ENCODE assay signal across 1 cellular context in the genomic region with DNA sequence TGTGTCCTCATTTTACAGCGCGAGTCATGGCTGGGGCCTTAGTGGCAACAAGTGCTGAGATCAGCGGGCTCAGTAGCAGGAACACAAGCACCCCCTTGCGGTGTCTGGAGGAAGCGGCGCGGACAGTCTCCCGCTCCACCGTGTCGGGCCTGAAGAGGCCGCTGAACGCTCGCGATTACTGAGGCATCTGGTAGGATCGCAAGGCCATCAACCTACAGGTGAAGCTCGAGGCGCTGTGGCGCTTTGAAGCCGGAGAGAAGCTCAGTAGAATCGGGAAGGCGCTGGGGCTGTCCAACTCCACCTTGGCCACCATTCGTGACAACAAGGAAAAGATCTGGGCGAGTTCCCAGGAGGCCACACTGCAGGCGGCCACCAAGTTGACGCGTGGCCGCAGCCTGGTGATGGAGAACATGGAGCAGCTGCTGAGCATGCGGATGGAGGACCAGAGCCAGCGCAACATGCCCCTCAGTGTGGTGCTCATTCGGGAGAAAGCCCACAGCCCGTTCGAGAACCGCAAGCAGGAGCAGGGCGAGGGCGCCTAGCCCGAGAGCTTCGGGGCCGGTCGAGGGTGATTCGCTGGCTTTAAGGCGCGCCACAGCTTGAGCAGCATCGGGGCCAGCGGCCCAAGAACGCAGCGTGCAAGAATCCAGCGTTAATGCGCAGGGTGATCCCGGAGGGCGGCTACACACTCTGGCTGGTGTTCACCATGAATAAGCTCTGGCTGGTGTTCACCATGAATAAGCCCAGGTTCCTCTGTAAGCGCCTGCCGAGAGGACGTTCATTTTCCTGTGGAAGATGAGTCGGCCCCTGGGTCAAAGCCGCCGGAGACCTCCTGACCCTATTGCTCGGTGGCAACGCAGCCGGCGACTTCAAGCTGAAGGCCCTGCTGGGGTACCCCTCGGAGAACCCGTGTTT.
TF ChIP-seq lines count a peak whose summit lies in the region.

No MANE protein-coding gene starts in this region.

TF ChIP-seq in K562, 482 proteins besides CTCF, POLR2A, EP300 and RAD21 (continued from another document):
- TF ChIP-seq, protein P1, sequence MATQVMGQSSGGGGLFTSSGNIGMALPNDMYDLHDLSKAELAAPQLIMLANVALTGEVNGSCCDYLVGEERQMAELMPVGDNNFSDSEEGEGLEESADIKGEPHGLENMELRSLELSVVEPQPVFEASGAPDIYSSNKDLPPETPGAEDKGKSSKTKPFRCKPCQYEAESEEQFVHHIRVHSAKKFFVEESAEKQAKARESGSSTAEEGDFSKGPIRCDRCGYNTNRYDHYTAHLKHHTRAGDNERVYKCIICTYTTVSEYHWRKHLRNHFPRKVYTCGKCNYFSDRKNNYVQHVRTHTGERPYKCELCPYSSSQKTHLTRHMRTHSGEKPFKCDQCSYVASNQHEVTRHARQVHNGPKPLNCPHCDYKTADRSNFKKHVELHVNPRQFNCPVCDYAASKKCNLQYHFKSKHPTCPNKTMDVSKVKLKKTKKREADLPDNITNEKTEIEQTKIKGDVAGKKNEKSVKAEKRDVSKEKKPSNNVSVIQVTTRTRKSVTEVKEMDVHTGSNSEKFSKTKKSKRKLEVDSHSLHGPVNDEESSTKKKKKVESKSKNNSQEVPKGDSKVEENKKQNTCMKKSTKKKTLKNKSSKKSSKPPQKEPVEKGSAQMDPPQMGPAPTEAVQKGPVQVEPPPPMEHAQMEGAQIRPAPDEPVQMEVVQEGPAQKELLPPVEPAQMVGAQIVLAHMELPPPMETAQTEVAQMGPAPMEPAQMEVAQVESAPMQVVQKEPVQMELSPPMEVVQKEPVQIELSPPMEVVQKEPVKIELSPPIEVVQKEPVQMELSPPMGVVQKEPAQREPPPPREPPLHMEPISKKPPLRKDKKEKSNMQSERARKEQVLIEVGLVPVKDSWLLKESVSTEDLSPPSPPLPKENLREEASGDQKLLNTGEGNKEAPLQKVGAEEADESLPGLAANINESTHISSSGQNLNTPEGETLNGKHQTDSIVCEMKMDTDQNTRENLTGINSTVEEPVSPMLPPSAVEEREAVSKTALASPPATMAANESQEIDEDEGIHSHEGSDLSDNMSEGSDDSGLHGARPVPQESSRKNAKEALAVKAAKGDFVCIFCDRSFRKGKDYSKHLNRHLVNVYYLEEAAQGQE (CRISPR knock-in tag; IDR thresholded peaks at IDR 0.05; ENCODE audit: low read depth), result no peak
- no peak for TF ChIP-seq TAF9B (IDR thresholded peaks at IDR 0.05; ENCODE audit: partially characterized antibody)
- TF ChIP-seq, protein P2, sequence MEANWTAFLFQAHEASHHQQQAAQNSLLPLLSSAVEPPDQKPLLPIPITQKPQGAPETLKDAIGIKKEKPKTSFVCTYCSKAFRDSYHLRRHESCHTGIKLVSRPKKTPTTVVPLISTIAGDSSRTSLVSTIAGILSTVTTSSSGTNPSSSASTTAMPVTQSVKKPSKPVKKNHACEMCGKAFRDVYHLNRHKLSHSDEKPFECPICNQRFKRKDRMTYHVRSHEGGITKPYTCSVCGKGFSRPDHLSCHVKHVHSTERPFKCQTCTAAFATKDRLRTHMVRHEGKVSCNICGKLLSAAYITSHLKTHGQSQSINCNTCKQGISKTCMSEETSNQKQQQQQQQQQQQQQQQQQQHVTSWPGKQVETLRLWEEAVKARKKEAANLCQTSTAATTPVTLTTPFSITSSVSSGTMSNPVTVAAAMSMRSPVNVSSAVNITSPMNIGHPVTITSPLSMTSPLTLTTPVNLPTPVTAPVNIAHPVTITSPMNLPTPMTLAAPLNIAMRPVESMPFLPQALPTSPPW (CRISPR knock-in tag; IDR thresholded peaks at IDR 0.05), result no peak; the same call in 1 of the 2 replicates
- TF ChIP-seq, protein P3, sequence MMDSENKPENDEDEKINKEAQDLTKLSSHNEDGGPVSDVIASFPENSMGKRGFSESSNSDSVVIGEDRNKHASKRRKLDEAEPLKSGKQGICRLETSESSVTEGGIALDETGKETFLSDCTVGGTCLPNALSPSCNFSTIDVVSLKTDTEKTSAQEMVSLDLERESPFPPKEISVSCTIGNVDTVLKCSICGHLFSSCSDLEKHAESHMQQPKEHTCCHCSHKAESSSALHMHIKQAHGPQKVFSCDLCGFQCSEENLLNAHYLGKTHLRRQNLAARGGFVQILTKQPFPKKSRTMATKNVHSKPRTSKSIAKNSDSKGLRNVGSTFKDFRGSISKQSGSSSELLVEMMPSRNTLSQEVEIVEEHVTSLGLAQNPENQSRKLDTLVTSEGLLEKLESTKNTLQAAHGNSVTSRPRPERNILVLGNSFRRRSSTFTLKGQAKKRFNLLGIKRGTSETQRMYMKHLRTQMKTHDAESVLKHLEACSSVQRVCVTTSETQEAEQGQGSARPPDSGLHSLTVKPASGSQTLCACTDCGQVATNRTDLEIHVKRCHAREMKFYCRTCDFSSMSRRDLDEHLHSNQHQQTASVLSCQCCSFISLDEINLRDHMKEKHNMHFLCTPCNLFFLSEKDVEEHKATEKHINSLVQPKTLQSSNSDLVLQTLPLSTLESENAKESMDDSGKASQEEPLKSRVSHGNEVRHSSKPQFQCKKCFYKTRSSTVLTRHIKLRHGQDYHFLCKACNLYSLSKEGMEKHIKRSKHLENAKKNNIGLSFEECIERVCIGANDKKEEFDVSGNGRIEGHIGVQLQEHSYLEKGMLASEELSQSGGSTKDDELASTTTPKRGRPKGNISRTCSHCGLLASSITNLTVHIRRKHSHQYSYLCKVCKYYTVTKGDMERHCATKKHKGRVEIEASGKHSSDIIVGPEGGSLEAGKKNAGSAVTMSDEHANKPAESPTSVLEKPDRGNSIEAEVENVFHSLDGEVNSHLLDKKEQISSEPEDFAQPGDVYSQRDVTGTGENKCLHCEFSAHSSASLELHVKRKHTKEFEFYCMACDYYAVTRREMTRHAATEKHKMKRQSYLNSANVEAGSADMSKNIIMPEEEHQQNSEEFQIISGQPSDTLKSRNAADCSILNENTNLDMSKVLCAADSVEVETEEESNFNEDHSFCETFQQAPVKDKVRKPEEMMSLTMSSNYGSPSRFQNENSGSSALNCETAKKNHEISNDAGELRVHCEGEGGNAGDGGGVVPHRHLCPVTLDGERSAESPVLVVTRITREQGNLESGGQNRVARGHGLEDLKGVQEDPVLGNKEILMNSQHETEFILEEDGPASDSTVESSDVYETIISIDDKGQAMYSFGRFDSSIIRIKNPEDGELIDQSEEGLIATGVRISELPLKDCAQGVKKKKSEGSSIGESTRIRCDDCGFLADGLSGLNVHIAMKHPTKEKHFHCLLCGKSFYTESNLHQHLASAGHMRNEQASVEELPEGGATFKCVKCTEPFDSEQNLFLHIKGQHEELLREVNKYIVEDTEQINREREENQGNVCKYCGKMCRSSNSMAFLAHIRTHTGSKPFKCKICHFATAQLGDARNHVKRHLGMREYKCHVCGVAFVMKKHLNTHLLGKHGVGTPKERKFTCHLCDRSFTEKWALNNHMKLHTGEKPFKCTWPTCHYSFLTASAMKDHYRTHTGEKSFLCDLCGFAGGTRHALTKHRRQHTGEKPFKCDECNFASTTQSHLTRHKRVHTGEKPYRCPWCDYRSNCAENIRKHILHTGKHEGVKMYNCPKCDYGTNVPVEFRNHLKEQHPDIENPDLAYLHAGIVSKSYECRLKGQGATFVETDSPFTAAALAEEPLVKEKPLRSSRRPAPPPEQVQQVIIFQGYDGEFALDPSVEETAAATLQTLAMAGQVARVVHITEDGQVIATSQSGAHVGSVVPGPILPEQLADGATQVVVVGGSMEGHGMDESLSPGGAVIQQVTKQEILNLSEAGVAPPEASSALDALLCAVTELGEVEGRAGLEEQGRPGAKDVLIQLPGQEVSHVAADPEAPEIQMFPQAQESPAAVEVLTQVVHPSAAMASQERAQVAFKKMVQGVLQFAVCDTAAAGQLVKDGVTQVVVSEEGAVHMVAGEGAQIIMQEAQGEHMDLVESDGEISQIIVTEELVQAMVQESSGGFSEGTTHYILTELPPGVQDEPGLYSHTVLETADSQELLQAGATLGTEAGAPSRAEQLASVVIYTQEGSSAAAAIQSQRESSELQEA (IDR thresholded peaks at IDR 0.05; ENCODE audit: low read depth), result no peak
- no peak for TF ChIP-seq MBD2 (IDR thresholded peaks at IDR 0.05; ENCODE audit: borderline replicate concordance, low read depth)
- peak; percentile 92 for TF ChIP-seq MAFK (IDR thresholded peaks at IDR 0.05; ENCODE audit: low read length)
- peak; percentile 74 for TF ChIP-seq MAFF (IDR thresholded peaks at IDR 0.05; ENCODE audit: low read length)
- 0 out of 2 replicates have a peak, but pooled peaks have one; percentile 10 for TF ChIP-seq ZNF324 (CRISPR knock-in tag; IDR thresholded peaks at IDR 0.05)
- TF ChIP-seq NCOA1 (IDR thresholded peaks at IDR 0.05; ENCODE audit: low read depth), result no peak
- no peak for TF ChIP-seq SETDB1 (IDR thresholded peaks at IDR 0.05; ENCODE audit: low read length)
- no peak for TF ChIP-seq IRF2 (CRISPR knock-in tag; IDR thresholded peaks at IDR 0.05)
- TF ChIP-seq HOXB6 (CRISPR knock-in tag; IDR thresholded peaks at IDR 0.05; ENCODE audit: borderline replicate concordance), result no peak
- TF ChIP-seq DDX20 (tag; IDR thresholded peaks at IDR 0.05; ENCODE audit: low read depth), result no peak
- TF ChIP-seq, protein P4, sequence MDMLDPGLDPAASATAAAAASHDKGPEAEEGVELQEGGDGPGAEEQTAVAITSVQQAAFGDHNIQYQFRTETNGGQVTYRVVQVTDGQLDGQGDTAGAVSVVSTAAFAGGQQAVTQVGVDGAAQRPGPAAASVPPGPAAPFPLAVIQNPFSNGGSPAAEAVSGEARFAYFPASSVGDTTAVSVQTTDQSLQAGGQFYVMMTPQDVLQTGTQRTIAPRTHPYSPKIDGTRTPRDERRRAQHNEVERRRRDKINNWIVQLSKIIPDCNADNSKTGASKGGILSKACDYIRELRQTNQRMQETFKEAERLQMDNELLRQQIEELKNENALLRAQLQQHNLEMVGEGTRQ (CRISPR knock-in tag; IDR thresholded peaks at IDR 0.05), result no peak
- no peak for TF ChIP-seq KDM1A (IDR thresholded peaks at IDR 0.05)
- peak; percentile 91 for TF ChIP-seq RBM39 (optimal IDR thresholded peaks at IDR 0.05; ENCODE audit: low read depth, low read length)
- peak; percentile 86 for TF ChIP-seq SMAD4 (CRISPR knock-in tag; conservative IDR thresholded peaks at IDR 0.05)
- TF ChIP-seq, protein P5, sequence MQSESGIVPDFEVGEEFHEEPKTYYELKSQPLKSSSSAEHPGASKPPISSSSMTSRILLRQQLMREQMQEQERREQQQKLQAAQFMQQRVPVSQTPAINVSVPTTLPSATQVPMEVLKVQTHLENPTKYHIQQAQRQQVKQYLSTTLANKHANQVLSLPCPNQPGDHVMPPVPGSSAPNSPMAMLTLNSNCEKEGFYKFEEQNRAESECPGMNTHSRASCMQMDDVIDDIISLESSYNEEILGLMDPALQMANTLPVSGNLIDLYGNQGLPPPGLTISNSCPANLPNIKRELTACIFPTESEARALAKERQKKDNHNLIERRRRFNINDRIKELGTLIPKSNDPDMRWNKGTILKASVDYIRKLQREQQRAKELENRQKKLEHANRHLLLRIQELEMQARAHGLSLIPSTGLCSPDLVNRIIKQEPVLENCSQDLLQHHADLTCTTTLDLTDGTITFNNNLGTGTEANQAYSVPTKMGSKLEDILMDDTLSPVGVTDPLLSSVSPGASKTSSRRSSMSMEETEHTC (IDR thresholded peaks at IDR 0.05), result 0 out of 2 replicates have a peak, but pooled peaks have one; percentile 8
- TF ChIP-seq BHLHE40 (IDR thresholded peaks at IDR 0.05; ENCODE audit: low read length), result peak; percentile 55
- TF ChIP-seq, protein P6, sequence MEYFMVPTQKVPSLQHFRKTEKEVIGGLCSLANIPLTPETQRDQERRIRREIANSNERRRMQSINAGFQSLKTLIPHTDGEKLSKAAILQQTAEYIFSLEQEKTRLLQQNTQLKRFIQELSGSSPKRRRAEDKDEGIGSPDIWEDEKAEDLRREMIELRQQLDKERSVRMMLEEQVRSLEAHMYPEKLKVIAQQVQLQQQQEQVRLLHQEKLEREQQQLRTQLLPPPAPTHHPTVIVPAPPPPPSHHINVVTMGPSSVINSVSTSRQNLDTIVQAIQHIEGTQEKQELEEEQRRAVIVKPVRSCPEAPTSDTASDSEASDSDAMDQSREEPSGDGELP (CRISPR knock-in tag; IDR thresholded peaks at IDR 0.05; ENCODE audit: borderline replicate concordance), result peak; percentile 93; the same call in 1 of the 2 replicates
- TF ChIP-seq GATAD2B (IDR thresholded peaks at IDR 0.05; ENCODE audit: borderline replicate concordance), result no peak
- TF ChIP-seq ZFP1 (CRISPR knock-in tag; IDR thresholded peaks at IDR 0.05), result no peak
- TF ChIP-seq SMARCC2 (IDR thresholded peaks at IDR 0.05; ENCODE audit: low read depth), result no peak
- TF ChIP-seq TBP (optimal IDR thresholded peaks at IDR 0.05; ENCODE audit: low read depth, low read length), result peak; percentile 50
- no peak for TF ChIP-seq SAFB (IDR thresholded peaks at IDR 0.05; ENCODE audit: borderline replicate concordance, low read depth, low read length)
- TF ChIP-seq ELF2 (CRISPR knock-in tag; IDR thresholded peaks at IDR 0.05), result no peak
